ENCODE assay signal across 20 cellular contexts in the genomic region with DNA sequence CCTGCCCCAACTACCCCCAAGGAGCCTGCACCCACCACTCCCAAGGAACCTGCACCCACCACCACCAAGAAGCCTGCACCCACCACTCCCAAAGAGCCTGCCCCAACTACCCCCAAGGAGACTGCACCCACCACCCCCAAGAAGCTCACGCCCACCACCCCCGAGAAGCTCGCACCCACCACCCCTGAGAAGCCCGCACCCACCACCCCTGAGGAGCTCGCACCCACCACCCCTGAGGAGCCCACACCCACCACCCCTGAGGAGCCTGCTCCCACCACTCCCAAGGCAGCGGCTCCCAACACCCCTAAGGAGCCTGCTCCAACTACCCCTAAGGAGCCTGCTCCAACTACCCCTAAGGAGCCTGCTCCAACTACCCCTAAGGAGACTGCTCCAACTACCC. TPM values are rescaled to one million over a fixed set of nuclear protein-coding genes. Genes with fewer than 3 reads are reported as not detected.
"Had no signal": no experiment of that assay in that cellular context is flagged by ENCODE, and none has a peak within 500 bp of the region (broad histone marks: within the 10 kb centered on the region; RNA-seq: fewer than 3 reads in every experiment).

No MANE protein-coding gene starts in this region.

- H3K27me3 Mint-ChIP-seq: dendritic cell treated with granulocyte-macrophage colony-stimulating factor and Interleukin-4, amounts not matched to agents 40 ng/mL and 50 ng/mL, for 4 days; memory B cell; natural killer cell treated with Interleukin-12 subunit alpha and Interleukin-12 subunit beta and Interleukin-15 and Interleukin-18, amount 100 ng/mL, for 72 hours; stimulated activated naive CD8-positive, alpha-beta T cell treated with anti-CD3 and anti-CD28 coated beads, Interleukin-15, Interleukin-2, amounts not matched to agents 100 ng/mL and 50 ng/mL, for 24 hours had no signal

- ATAC-seq: esophagus mucosa; gastrocnemius medialis; left ventricle myocardium superior; lower lobe of right lung; sciatic nerve; stimulated activated effector memory CD8-positive, alpha-beta T cell treated with anti-CD3 and anti-CD28 coated beads, Interleukin-12 subunit alpha, Interleukin-12 subunit beta, amount 100 ng/mL, for 72 hours had no signal

- H3K9me3 Mint-ChIP-seq: dendritic cell treated with granulocyte-macrophage colony-stimulating factor and Interleukin-4, amounts not matched to agents 40 ng/mL and 50 ng/mL, for 4 days; endodermal cell; memory B cell; natural killer cell treated with Interleukin-12 subunit alpha and Interleukin-12 subunit beta and Interleukin-15 and Interleukin-18, amount 100 ng/mL, for 72 hours; neural crest cell; stimulated activated effector memory CD8-positive, alpha-beta T cell treated with anti-CD3 and anti-CD28 coated beads, Interleukin-12 subunit alpha, Interleukin-12 subunit beta, amount 100 ng/mL, for 72 hours; stimulated activated naive CD8-positive, alpha-beta T cell treated with anti-CD3 and anti-CD28 coated beads, Interleukin-15, Interleukin-2, amounts not matched to agents 100 ng/mL and 50 ng/mL, for 24 hours had no signal

- H3K4me3 Mint-ChIP-seq: dendritic cell treated with granulocyte-macrophage colony-stimulating factor and Interleukin-4, amounts not matched to agents 40 ng/mL and 50 ng/mL, for 4 days; endodermal cell; memory B cell; natural killer cell treated with Interleukin-12 subunit alpha and Interleukin-12 subunit beta and Interleukin-15 and Interleukin-18, amount 100 ng/mL, for 72 hours; neural crest cell; stimulated activated effector memory CD8-positive, alpha-beta T cell treated with anti-CD3 and anti-CD28 coated beads, Interleukin-12 subunit alpha, Interleukin-12 subunit beta, amount 100 ng/mL, for 72 hours; stimulated activated naive CD8-positive, alpha-beta T cell treated with anti-CD3 and anti-CD28 coated beads, Interleukin-15, Interleukin-2, amounts not matched to agents 100 ng/mL and 50 ng/mL, for 24 hours had no signal

- H3K27ac Mint-ChIP-seq: dendritic cell treated with granulocyte-macrophage colony-stimulating factor and Interleukin-4, amounts not matched to agents 40 ng/mL and 50 ng/mL, for 4 days; endodermal cell; memory B cell; natural killer cell treated with Interleukin-12 subunit alpha and Interleukin-12 subunit beta and Interleukin-15 and Interleukin-18, amount 100 ng/mL, for 72 hours; stimulated activated effector memory CD8-positive, alpha-beta T cell treated with anti-CD3 and anti-CD28 coated beads, Interleukin-12 subunit alpha, Interleukin-12 subunit beta, amount 100 ng/mL, for 72 hours; stimulated activated naive CD8-positive, alpha-beta T cell treated with anti-CD3 and anti-CD28 coated beads, Interleukin-15, Interleukin-2, amounts not matched to agents 100 ng/mL and 50 ng/mL, for 24 hours had no signal

- H3K36me3 Mint-ChIP-seq: natural killer cell treated with Interleukin-12 subunit alpha and Interleukin-12 subunit beta and Interleukin-15 and Interleukin-18, amount 100 ng/mL, for 72 hours had no signal

- DNase-seq: colonic mucosa; effector CD8-positive, alpha-beta T cell; endodermal cell; foreskin fibroblast; gastrocnemius medialis; head of caudate nucleus; left ventricle myocardium superior; lower lobe of right lung; stimulated activated CD4-positive, alpha-beta T cell treated with anti-CD3 and anti-CD28 coated beads, Interleukin-2, amount 100 ng/mL, for 24 hours; stimulated activated CD4-positive, alpha-beta T cell treated with anti-CD3 and anti-CD28 coated beads, Interleukin-4, amount 100 ng/mL, for 24 hours; transverse colon had no signal

- H3K4me1 Mint-ChIP-seq: neural crest cell had no signal

RNA-seq across cellular contexts. Expression of gene PRG4, which starts 11.4 kb away (rescaled TPM):
- total RNA-seq: endodermal cell; esophagus mucosa; natural killer cell treated with Interleukin-12 subunit alpha and Interleukin-12 subunit beta and Interleukin-15 and Interleukin-18, amount 100 ng/mL, for 72 hours; neural crest cell; smooth muscle cell had no signal
